ENCODE assay signal across 16 cellular contexts in genomic region chr1:12080773-12081556, GRCh38. TPM values are rescaled to one million over a fixed set of nuclear protein-coding genes. Genes with fewer than 3 reads are reported as not detected.
DNase-seq lines count a peak whose midpoint lies in the region; ATAC-seq, FAIRE-seq and TF ChIP-seq lines count a peak whose summit lies in the region.
"Had no signal": no experiment of that assay in that cellular context is flagged by ENCODE, and none has a peak within 500 bp of the region (broad histone marks: within the 10 kb centered on the region; RNA-seq: fewer than 3 reads in every experiment).

No MANE protein-coding gene starts in this region.

- peak; percentile 4 for TF ChIP-seq POLR2A in GM19193 (IDR thresholded peaks at IDR 0.05; ENCODE audit: extremely low read depth, insufficient read depth, insufficient read length)
- TF ChIP-seq POLR2A in H1 (IDR thresholded peaks at IDR 0.05; ENCODE audit: control extremely low read depth in 1 of 2, low read depth in 2 of 2, low read length in 2 of 2): no peak

- no peaks in the 10 kb centered on the region; a peak in 1 of 4 replicates for H3K9me3 ChIP-seq in H1 (ENCODE audit: insufficient read depth in 2 of 2, low read depth in 1 of 2, low read length in 1 of 2)
- H3K9me3 ChIP-seq: BE2C, HAP-1 had no signal

- peaks cover 14% of the 10 kb centered on the region for H3K36me3 Mint-ChIP-seq in activated naive CD8-positive, alpha-beta T cell treated with anti-CD3 and anti-CD28 coated beads for 36 hours
- peaks cover 2% of the 10 kb centered on the region for H3K36me3 Mint-ChIP-seq in activated naive CD8-positive, alpha-beta T cell treated with anti-CD3 and anti-CD28 coated beads, Interleukin-2, amount 50 U/mL, for 24 hours (ENCODE audit: low read depth)

- no peak overlapping the region for H3K4ac ChIP-seq in H1 (replicated peaks; ENCODE audit: insufficient read length, low read depth, low read length)

- H3K23ac ChIP-seq in H1 (ENCODE audit: insufficient read length): no peak overlapping the region

- no peak overlapping the region for H3K14ac ChIP-seq in H1 (ENCODE audit: insufficient read length)

- H3K27ac Mint-ChIP-seq in activated naive CD8-positive, alpha-beta T cell treated with anti-CD3 and anti-CD28 coated beads for 36 hours: peak overlapping the region; percentile 52
- H3K27ac Mint-ChIP-seq in activated naive CD8-positive, alpha-beta T cell treated with anti-CD3 and anti-CD28 coated beads, Interleukin-2, amount 50 U/mL, for 24 hours: no peak overlapping the region

- 0 out of 2 replicates have a peak, but pooled peaks cover 4% of the 10 kb centered on the region for H3K23me2 ChIP-seq in H1 (ENCODE audit: low read depth, low read length)

- peaks cover 14% of the 10 kb centered on the region for H3K4me1 Mint-ChIP-seq in activated naive CD8-positive, alpha-beta T cell treated with anti-CD3 and anti-CD28 coated beads for 36 hours
- peaks cover 26% of the 10 kb centered on the region for H3K4me1 Mint-ChIP-seq in activated naive CD8-positive, alpha-beta T cell treated with anti-CD3 and anti-CD28 coated beads, Interleukin-2, amount 50 U/mL, for 24 hours

- peaks cover 0 to 4% of the 10 kb centered on the region in 2 experiments; a peak in 1 of 4 replicates for H3K79me2 ChIP-seq in H1 (ENCODE audit: control insufficient read depth in 1 of 2, insufficient read depth in 2 of 2, low read length in 2 of 2)

- no peak for TF ChIP-seq EP300 in H1 (IDR thresholded peaks at IDR 0.05; ENCODE audit: borderline replicate concordance in 1 of 2, low read depth in 2 of 2, low read length in 2 of 2)

- H3K79me1 ChIP-seq in H1 (ENCODE audit: low read depth, low read length): peaks cover 3% of the 10 kb centered on the region; the same call in 1 of the 2 replicates

- no peak overlapping the region for H4K91ac ChIP-seq in H1 (replicated peaks; ENCODE audit: insufficient read length, low read length)

- peaks cover 0 to 6% of the 10 kb centered on the region in 2 experiments for H4K20me1 ChIP-seq in H1 (replicated peaks in 1 of 2; ENCODE audit: control insufficient read depth in 1 of 2, insufficient read depth in 2 of 2, low read length in 2 of 2)

- H3K36me3 ChIP-seq in H1 (ENCODE audit: control insufficient read depth in 2 of 4, insufficient read depth in 4 of 4, low read length in 3 of 4): peaks cover 0 to 5% (median 1%) of the 10 kb centered on the region in 4 experiments; a peak in 4 of 8 replicates
- H3K36me3 ChIP-seq: BE2C, HAP-1 had no signal

- no peak overlapping the region for H4K5ac ChIP-seq in H1 (ENCODE audit: insufficient read length, low read depth, low read length)

- H3K18ac ChIP-seq in H1 (ENCODE audit: extremely low read depth, low read length): no peak overlapping the region

- no peak for DNase-seq in activated naive CD8-positive, alpha-beta T cell treated with anti-CD3 and anti-CD28 coated beads for 36 hours
- DNase-seq in activated naive CD8-positive, alpha-beta T cell treated with anti-CD3 and anti-CD28 coated beads, Interleukin-2, amount 50 U/mL, for 24 hours: no peak
- DNase-seq in H1 (ENCODE audit: low read depth in 1 of 2, low spot score in 2 of 2) (no peak), iPS-NIHi7 (ENCODE audit: extremely low spot score) (no peak), NCI-H2029 treated with DMSO at 0.1 percent for 48 hours (lab: John Stamatoyannopoulos, UW) (no peak)
- DNase-seq in activated T-cell treated with anti-CD3 and anti-CD28 coated beads, Interleukin-2, amount 50 U/mL, for 48 hours: no peak
- DNase-seq: BE2C, NCI-H187 treated with DMSO at 0.1 percent for 48 hours, NCI-H2171, NCI-H510A, NCI-H82, SHP77 had no signal

- H3K4me1 ChIP-seq in H1 (replicated peaks in 1 of 4; ENCODE audit: control insufficient read depth in 3 of 4, insufficient read depth in 4 of 4, low read length in 3 of 4): peaks cover 3 to 19% (median 6%) of the 10 kb centered on the region in 4 experiments
- H3K4me1 ChIP-seq: BE2C, HAP-1 had no signal

- TF ChIP-seq CTCF in H1 (IDR thresholded peaks at IDR 0.05; ENCODE audit: control extremely low read depth in 1 of 3, insufficient read depth in 1 of 3, low read depth in 1 of 3, low read length in 3 of 3): no peak

- H2BK15ac ChIP-seq in H1 (ENCODE audit: low read length): no peak overlapping the region

- H3K56ac ChIP-seq in H1 (replicated peaks; ENCODE audit: insufficient read length, low read depth, low read length): no peak overlapping the region

- peak overlapping the region; percentile 32; the same call in 1 of the 2 replicates for H2BK20ac ChIP-seq in H1 (ENCODE audit: low read length)

- FAIRE-seq in H1 (lab: Jason Lieb, UNC): no peak
- FAIRE-seq: RCC 7860 had no signal

- no peak overlapping the region for H2BK120ac ChIP-seq in H1 (replicated peaks; ENCODE audit: low read depth, low read length)

- H2AFZ ChIP-seq in H1 (ENCODE audit: low read length): no peak overlapping the region

- H3K27ac ChIP-seq in H1 (ENCODE audit: low read depth, low read length): no peak overlapping the region

- no peak overlapping the region for H3K4me3 Mint-ChIP-seq in activated naive CD8-positive, alpha-beta T cell treated with anti-CD3 and anti-CD28 coated beads for 36 hours
- H3K4me3 Mint-ChIP-seq in activated naive CD8-positive, alpha-beta T cell treated with anti-CD3 and anti-CD28 coated beads, Interleukin-2, amount 50 U/mL, for 24 hours: no peak overlapping the region

- WGBS in H1 (ENCODE audit: extremely low coverage in 1 of 2, insufficient coverage in 1 of 2, insufficient read length in 1 of 2, insufficient replicate concordance in 2 of 2, low coverage in 1 of 2, low lambda C conversion rate in 2 of 2, missing lambda C conversion rate in 1 of 2), 2 experiments: 94% methylated on average over 9 of the region's 9 CpGs; no CpG with 5 or more reads in 1 of the 2 experiments

- POLR2A ChIA-PET in H1 (lab: Charles Lee; ENCODE audit: partially characterized antibody): interaction anchor here (1.9 to 3.9 kb wide), 2 partner anchors 14 to 100 kb away, joined by 9 to 10 read pairs; partner anchors contain the start of gene MFN2

- no peak overlapping the region for H2BK12ac ChIP-seq in H1 (ENCODE audit: low read depth, low read length)

- H3K27me3 Mint-ChIP-seq in activated naive CD8-positive, alpha-beta T cell treated with anti-CD3 and anti-CD28 coated beads for 36 hours: no peaks in the 10 kb centered on the region
- H3K27me3 Mint-ChIP-seq in activated naive CD8-positive, alpha-beta T cell treated with anti-CD3 and anti-CD28 coated beads, Interleukin-2, amount 50 U/mL, for 24 hours: peaks cover 6% of the 10 kb centered on the region

- no peak for ATAC-seq in activated naive CD8-positive, alpha-beta T cell treated with anti-CD3 and anti-CD28 coated beads, Interleukin-2, amount 50 U/mL, for 24 hours

- no peaks in the 10 kb centered on the region for H3K27me3 ChIP-seq in H1 (replicated peaks in 1 of 4; ENCODE audit: control insufficient read depth in 3 of 4, extremely low read depth in 1 of 4, insufficient read depth in 3 of 4, low read length in 3 of 4)
- H3K27me3 ChIP-seq: BE2C had no signal

- H4K8ac ChIP-seq in H1 (ENCODE audit: extremely low read depth, insufficient read depth, low read length): peak overlapping the region; percentile 3; the same call in 1 of the 2 replicates

- no peak overlapping the region for H3K4me3 ChIP-seq in H1 (ENCODE audit: extremely low read depth in 1 of 4, insufficient read depth in 2 of 4, low read depth in 3 of 4, low read length in 4 of 4)
- H3K4me3 ChIP-seq: HAP-1 had no signal

- 0 out of 2 replicates have a peak overlapping the region, but pooled peaks have one; percentile 44 for H2AK5ac ChIP-seq in H1 (ENCODE audit: low read depth, low read length)

- CTCF ChIA-PET in H1 (lab: Charles Lee; ENCODE audit: partially characterized antibody): interaction anchor here (0.7 to 5.1 kb wide), 8 partner anchors 14 to 147 kb away, joined by 3 to 59 read pairs (median 12); partner anchors contain the start of gene TNFRSF8

- no peak overlapping the region for H2BK5ac ChIP-seq in H1 (ENCODE audit: low read depth, low read length)

- peaks cover 13% of the 10 kb centered on the region for H3K9me3 Mint-ChIP-seq in activated naive CD8-positive, alpha-beta T cell treated with anti-CD3 and anti-CD28 coated beads for 36 hours
- peaks cover 7% of the 10 kb centered on the region for H3K9me3 Mint-ChIP-seq in activated naive CD8-positive, alpha-beta T cell treated with anti-CD3 and anti-CD28 coated beads, Interleukin-2, amount 50 U/mL, for 24 hours

- TF ChIP-seq RAD21 in H1 (IDR thresholded peaks at IDR 0.05 in 1 of 2, conservative IDR thresholded peaks at IDR 0.05 in 1 of 2; ENCODE audit: low read depth in 2 of 2, low read length in 2 of 2): no peak

- no peak overlapping the region for H3K4me2 ChIP-seq in H1 (ENCODE audit: insufficient read depth in 1 of 2, low read depth in 2 of 2, low read length in 2 of 2)

- H3K9ac ChIP-seq in H1 (replicated peaks in 1 of 4; ENCODE audit: extremely low read depth in 1 of 4, low read depth in 3 of 4, low read length in 3 of 4): no peak overlapping the region

TF ChIP-seq in H1, 55 proteins besides CTCF, POLR2A, EP300 and RAD21 (continues in another document):
- TF ChIP-seq TCF12 (IDR thresholded peaks at IDR 0.05; ENCODE audit: low read depth, low read length) (no peak), GABPA (IDR thresholded peaks at IDR 0.05; ENCODE audit: borderline replicate concordance, insufficient read depth, low read length) (no peak), ATF2 (IDR thresholded peaks at IDR 0.05; ENCODE audit: low read length) (no peak), TAF7 (optimal IDR thresholded peaks at IDR 0.05; ENCODE audit: borderline replicate concordance, low read depth, low read length) (no peak)

RNA-seq across cellular contexts. Expression of gene TNFRSF8, which starts 17.9 kb away (rescaled TPM):
- 1 to 10 TPM; 1.9 to 2.6 TPM for total RNA-seq in activated naive CD8-positive, alpha-beta T cell treated with anti-CD3 and anti-CD28 coated beads for 36 hours
- 32.7 and 35.1 TPM in 2 replicates for total RNA-seq in H1 (2021; fragmentation: NEBNext Ultra II Directional; extraction: Animal tissue kit (Norgen Biotek cat#: 25700))
- polyA plus RNA-seq in H1 (2011; rRNA removed): 23.2 and 26.7 TPM in 2 replicates
- 16.7 TPM for polyA plus RNA-seq in H1 (2011; cell fraction: cytosol; rRNA removed)
- 26.1 TPM for polyA plus RNA-seq in H1 (2011; cell fraction: nucleus; rRNA removed)
- polyA plus RNA-seq in H1 (2012, experiment 1 of 2): 15.0 to 25.1 TPM (median 23.2 TPM) in 4 replicates
- 20.2 TPM for polyA plus RNA-seq in H1 (2012, experiment 2 of 2)
- 29.7 TPM for polyA plus RNA-seq in H1 (2013, experiment 1 of 2)
- 29.6 TPM for polyA plus RNA-seq in H1 (2013, experiment 2 of 2)
- polyA minus RNA-seq in H1 (2011; rRNA and poly(A)+ RNA removed): 13.4 and 14.5 TPM in 2 replicates
- 13.3 TPM for polyA minus RNA-seq in H1 (2011; cell fraction: cytosol; rRNA and poly(A)+ RNA removed)
- 12.3 TPM for polyA minus RNA-seq in H1 (2011; cell fraction: nucleus; rRNA and poly(A)+ RNA removed)
- total RNA-seq: LHCN-M2 had no signal
